1 cellular context compared by ENCODE assay signal in genomic region chrX:30313322-30313721, GRCh38.
TF ChIP-seq lines count a peak whose summit lies in the region.

No MANE protein-coding gene starts in this region.

TF ChIP-seq in HepG2, 621 proteins besides CTCF, POLR2A, EP300 and RAD21 (continued from another document and continues in another):
- TF ChIP-seq, protein P1, sequence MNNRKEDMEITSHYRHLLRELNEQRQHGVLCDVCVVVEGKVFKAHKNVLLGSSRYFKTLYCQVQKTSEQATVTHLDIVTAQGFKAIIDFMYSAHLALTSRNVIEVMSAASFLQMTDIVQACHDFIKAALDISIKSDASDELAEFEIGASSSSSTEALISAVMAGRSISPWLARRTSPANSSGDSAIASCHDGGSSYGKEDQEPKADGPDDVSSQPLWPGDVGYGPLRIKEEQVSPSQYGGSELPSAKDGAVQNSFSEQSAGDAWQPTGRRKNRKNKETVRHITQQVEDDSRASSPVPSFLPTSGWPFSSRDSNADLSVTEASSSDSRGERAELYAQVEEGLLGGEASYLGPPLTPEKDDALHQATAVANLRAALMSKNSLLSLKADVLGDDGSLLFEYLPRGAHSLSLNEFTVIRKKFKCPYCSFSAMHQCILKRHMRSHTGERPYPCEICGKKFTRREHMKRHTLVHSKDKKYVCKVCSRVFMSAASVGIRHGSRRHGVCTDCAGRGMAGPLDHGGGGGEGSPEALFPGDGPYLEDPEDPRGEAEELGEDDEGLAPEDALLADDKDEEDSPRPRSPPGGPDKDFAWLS (CRISPR knock-in tag; IDR thresholded peaks at IDR 0.05; ENCODE audit: borderline replicate concordance): no peak
- TF ChIP-seq JUND (CRISPR knock-in tag; IDR thresholded peaks at IDR 0.05) (peak; percentile 54; the same call in 1 of the 2 replicates), ZSCAN21 (CRISPR knock-in tag; IDR thresholded peaks at IDR 0.05; ENCODE audit: borderline replicate concordance) (no peak), PHF20 (CRISPR knock-in tag; IDR thresholded peaks at IDR 0.05) (no peak), REL (CRISPR knock-in tag; conservative IDR thresholded peaks at IDR 0.05) (no peak), NFRKB (IDR thresholded peaks at IDR 0.05) (no peak), MTA3 (CRISPR knock-in tag; IDR thresholded peaks at IDR 0.05) (no peak), CENPX (CRISPR knock-in tag; IDR thresholded peaks at IDR 0.05) (no peak), ZNF256 (CRISPR knock-in tag; conservative IDR thresholded peaks at IDR 0.05) (no peak), POGZ (CRISPR knock-in tag; IDR thresholded peaks at IDR 0.05) (0 out of 2 replicates have a peak, but pooled peaks have one; percentile 38), FOXO1 (CRISPR knock-in tag; IDR thresholded peaks at IDR 0.05) (peak; percentile 62), ZNF589 (CRISPR knock-in tag; conservative IDR thresholded peaks at IDR 0.05) (no peak), ATF2 (CRISPR knock-in tag; IDR thresholded peaks at IDR 0.05) (0 out of 2 replicates have a peak, but pooled peaks have one; percentile 27), ZNF556 (CRISPR knock-in tag; IDR thresholded peaks at IDR 0.05; ENCODE audit: borderline replicate concordance) (no peak), CCDC6 (CRISPR knock-in tag; IDR thresholded peaks at IDR 0.05) (no peak), AKAP8 (CRISPR knock-in tag; IDR thresholded peaks at IDR 0.05) (no peak), MYC (CRISPR knock-in tag; IDR thresholded peaks at IDR 0.05; ENCODE audit: borderline replicate concordance) (no peak), TOPORS (CRISPR knock-in tag; IDR thresholded peaks at IDR 0.05) (no peak), ZNF644 (CRISPR knock-in tag; IDR thresholded peaks at IDR 0.05; ENCODE audit: low read depth) (0 out of 2 replicates have a peak, but pooled peaks have one; percentile 10), ZNF451 (CRISPR knock-in tag; IDR thresholded peaks at IDR 0.05) (no peak), SOX13 (IDR thresholded peaks at IDR 0.05) (peak; percentile 89), SOX13 (CRISPR knock-in tag; conservative IDR thresholded peaks at IDR 0.05 in 1 of 2, IDR thresholded peaks at IDR 0.05 in 1 of 2) (peak in 1 of 2 experiments; percentile 97; a peak in 2 of 4 replicates), SRY (CRISPR knock-in tag; IDR thresholded peaks at IDR 0.05) (no peak), FOXK1 (CRISPR knock-in tag; IDR thresholded peaks at IDR 0.05; ENCODE audit: borderline replicate concordance, low read depth) (no peak), ZNF83 (CRISPR knock-in tag; IDR thresholded peaks at IDR 0.05; ENCODE audit: borderline replicate concordance) (no peak), RFX3 (CRISPR knock-in tag; IDR thresholded peaks at IDR 0.05) (no peak), SSRP1 (CRISPR knock-in tag; IDR thresholded peaks at IDR 0.05) (no peak), POLR2AphosphoS2 (IDR thresholded peaks at IDR 0.05; ENCODE audit: low read depth, low read length) (no peak), KDM2A (CRISPR knock-in tag; IDR thresholded peaks at IDR 0.05; ENCODE audit: borderline replicate concordance, low read depth) (no peak), ZXDC (CRISPR knock-in tag; IDR thresholded peaks at IDR 0.05) (no peak), TBX2 (CRISPR knock-in tag; IDR thresholded peaks at IDR 0.05; ENCODE audit: borderline replicate concordance) (peak; percentile 86), ZNF788 (CRISPR knock-in tag; IDR thresholded peaks at IDR 0.05; ENCODE audit: borderline replicate concordance) (no peak)
- TF ChIP-seq, protein P2, sequence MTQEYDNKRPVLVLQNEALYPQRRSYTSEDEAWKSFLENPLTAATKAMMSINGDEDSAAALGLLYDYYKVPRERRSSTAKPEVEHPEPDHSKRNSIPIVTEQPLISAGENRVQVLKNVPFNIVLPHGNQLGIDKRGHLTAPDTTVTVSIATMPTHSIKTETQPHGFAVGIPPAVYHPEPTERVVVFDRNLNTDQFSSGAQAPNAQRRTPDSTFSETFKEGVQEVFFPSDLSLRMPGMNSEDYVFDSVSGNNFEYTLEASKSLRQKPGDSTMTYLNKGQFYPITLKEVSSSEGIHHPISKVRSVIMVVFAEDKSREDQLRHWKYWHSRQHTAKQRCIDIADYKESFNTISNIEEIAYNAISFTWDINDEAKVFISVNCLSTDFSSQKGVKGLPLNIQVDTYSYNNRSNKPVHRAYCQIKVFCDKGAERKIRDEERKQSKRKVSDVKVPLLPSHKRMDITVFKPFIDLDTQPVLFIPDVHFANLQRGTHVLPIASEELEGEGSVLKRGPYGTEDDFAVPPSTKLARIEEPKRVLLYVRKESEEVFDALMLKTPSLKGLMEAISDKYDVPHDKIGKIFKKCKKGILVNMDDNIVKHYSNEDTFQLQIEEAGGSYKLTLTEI (CRISPR knock-in tag; conservative IDR thresholded peaks at IDR 0.05): no peak
- TF ChIP-seq, protein P3, sequence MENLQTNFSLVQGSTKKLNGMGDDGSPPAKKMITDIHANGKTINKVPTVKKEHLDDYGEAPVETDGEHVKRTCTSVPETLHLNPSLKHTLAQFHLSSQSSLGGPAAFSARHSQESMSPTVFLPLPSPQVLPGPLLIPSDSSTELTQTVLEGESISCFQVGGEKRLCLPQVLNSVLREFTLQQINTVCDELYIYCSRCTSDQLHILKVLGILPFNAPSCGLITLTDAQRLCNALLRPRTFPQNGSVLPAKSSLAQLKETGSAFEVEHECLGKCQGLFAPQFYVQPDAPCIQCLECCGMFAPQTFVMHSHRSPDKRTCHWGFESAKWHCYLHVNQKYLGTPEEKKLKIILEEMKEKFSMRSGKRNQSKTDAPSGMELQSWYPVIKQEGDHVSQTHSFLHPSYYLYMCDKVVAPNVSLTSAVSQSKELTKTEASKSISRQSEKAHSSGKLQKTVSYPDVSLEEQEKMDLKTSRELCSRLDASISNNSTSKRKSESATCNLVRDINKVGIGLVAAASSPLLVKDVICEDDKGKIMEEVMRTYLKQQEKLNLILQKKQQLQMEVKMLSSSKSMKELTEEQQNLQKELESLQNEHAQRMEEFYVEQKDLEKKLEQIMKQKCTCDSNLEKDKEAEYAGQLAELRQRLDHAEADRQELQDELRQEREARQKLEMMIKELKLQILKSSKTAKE (CRISPR knock-in tag; IDR thresholded peaks at IDR 0.05; ENCODE audit: borderline replicate concordance): peak; percentile 43; the same call in 1 of the 2 replicates
- TF ChIP-seq, protein P4, sequence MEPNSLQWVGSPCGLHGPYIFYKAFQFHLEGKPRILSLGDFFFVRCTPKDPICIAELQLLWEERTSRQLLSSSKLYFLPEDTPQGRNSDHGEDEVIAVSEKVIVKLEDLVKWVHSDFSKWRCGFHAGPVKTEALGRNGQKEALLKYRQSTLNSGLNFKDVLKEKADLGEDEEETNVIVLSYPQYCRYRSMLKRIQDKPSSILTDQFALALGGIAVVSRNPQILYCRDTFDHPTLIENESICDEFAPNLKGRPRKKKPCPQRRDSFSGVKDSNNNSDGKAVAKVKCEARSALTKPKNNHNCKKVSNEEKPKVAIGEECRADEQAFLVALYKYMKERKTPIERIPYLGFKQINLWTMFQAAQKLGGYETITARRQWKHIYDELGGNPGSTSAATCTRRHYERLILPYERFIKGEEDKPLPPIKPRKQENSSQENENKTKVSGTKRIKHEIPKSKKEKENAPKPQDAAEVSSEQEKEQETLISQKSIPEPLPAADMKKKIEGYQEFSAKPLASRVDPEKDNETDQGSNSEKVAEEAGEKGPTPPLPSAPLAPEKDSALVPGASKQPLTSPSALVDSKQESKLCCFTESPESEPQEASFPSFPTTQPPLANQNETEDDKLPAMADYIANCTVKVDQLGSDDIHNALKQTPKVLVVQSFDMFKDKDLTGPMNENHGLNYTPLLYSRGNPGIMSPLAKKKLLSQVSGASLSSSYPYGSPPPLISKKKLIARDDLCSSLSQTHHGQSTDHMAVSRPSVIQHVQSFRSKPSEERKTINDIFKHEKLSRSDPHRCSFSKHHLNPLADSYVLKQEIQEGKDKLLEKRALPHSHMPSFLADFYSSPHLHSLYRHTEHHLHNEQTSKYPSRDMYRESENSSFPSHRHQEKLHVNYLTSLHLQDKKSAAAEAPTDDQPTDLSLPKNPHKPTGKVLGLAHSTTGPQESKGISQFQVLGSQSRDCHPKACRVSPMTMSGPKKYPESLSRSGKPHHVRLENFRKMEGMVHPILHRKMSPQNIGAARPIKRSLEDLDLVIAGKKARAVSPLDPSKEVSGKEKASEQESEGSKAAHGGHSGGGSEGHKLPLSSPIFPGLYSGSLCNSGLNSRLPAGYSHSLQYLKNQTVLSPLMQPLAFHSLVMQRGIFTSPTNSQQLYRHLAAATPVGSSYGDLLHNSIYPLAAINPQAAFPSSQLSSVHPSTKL (CRISPR knock-in tag; IDR thresholded peaks at IDR 0.05): peak; percentile 81
- TF ChIP-seq, protein P5, sequence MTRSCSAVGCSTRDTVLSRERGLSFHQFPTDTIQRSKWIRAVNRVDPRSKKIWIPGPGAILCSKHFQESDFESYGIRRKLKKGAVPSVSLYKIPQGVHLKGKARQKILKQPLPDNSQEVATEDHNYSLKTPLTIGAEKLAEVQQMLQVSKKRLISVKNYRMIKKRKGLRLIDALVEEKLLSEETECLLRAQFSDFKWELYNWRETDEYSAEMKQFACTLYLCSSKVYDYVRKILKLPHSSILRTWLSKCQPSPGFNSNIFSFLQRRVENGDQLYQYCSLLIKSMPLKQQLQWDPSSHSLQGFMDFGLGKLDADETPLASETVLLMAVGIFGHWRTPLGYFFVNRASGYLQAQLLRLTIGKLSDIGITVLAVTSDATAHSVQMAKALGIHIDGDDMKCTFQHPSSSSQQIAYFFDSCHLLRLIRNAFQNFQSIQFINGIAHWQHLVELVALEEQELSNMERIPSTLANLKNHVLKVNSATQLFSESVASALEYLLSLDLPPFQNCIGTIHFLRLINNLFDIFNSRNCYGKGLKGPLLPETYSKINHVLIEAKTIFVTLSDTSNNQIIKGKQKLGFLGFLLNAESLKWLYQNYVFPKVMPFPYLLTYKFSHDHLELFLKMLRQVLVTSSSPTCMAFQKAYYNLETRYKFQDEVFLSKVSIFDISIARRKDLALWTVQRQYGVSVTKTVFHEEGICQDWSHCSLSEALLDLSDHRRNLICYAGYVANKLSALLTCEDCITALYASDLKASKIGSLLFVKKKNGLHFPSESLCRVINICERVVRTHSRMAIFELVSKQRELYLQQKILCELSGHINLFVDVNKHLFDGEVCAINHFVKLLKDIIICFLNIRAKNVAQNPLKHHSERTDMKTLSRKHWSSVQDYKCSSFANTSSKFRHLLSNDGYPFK (CRISPR knock-in tag; IDR thresholded peaks at IDR 0.05; ENCODE audit: borderline replicate concordance): no peak
- TF ChIP-seq, protein P6, sequence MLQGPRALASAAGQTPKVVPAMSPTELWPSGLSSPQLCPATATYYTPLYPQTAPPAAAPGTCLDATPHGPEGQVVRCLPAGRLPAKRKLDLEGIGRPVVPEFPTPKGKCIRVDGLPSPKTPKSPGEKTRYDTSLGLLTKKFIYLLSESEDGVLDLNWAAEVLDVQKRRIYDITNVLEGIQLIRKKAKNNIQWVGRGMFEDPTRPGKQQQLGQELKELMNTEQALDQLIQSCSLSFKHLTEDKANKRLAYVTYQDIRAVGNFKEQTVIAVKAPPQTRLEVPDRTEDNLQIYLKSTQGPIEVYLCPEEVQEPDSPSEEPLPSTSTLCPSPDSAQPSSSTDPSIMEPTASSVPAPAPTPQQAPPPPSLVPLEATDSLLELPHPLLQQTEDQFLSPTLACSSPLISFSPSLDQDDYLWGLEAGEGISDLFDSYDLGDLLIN (CRISPR knock-in tag; IDR thresholded peaks at IDR 0.05; ENCODE audit: borderline replicate concordance): no peak
- TF ChIP-seq, protein P7, sequence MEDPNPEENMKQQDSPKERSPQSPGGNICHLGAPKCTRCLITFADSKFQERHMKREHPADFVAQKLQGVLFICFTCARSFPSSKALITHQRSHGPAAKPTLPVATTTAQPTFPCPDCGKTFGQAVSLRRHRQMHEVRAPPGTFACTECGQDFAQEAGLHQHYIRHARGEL (CRISPR knock-in tag; IDR thresholded peaks at IDR 0.05): no peak
- TF ChIP-seq, protein P8, sequence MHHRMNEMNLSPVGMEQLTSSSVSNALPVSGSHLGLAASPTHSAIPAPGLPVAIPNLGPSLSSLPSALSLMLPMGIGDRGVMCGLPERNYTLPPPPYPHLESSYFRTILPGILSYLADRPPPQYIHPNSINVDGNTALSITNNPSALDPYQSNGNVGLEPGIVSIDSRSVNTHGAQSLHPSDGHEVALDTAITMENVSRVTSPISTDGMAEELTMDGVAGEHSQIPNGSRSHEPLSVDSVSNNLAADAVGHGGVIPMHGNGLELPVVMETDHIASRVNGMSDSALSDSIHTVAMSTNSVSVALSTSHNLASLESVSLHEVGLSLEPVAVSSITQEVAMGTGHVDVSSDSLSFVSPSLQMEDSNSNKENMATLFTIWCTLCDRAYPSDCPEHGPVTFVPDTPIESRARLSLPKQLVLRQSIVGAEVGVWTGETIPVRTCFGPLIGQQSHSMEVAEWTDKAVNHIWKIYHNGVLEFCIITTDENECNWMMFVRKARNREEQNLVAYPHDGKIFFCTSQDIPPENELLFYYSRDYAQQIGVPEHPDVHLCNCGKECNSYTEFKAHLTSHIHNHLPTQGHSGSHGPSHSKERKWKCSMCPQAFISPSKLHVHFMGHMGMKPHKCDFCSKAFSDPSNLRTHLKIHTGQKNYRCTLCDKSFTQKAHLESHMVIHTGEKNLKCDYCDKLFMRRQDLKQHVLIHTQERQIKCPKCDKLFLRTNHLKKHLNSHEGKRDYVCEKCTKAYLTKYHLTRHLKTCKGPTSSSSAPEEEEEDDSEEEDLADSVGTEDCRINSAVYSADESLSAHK (CRISPR knock-in tag; IDR thresholded peaks at IDR 0.05; ENCODE audit: borderline replicate concordance): no peak
